In the genomic region with DNA sequence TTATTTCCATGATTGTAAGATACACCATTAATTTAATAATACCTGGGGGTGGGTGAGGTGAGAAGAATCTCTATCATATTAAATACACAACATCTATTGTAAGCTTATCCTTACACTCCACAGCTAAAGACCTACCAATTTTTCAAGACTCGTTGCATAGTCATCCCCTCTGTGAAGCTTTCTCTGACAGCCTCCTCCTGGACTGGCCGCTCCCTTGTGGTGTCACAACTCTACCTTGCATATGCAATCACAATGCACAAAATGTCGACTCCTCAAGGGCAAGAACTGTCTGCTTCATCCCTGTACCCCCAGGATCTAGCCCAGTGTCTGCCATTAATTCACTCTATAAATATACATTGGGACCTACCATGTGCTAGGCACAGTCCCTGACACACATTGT, we compare ENCODE assay signal across 30 cellular contexts.
"Had no signal": no experiment of that assay in that cellular context is flagged by ENCODE, and none has a peak within 500 bp of the region (broad histone marks: within the 10 kb centered on the region; RNA-seq: fewer than 3 reads in every experiment).

No MANE protein-coding gene starts in this region.

- DNase-seq: activated CD4-positive, alpha-beta T cell treated with anti-CD3 and anti-CD28 coated beads for 36 hours; activated CD4-positive, alpha-beta T cell treated with anti-CD3 and anti-CD28 coated beads, Interleukin-2, amount 50 U/mL, for 4 hours; activated CD4-positive, CD25-positive, alpha-beta regulatory T cell; activated naive CD4-positive, alpha-beta T cell; activated naive CD8-positive, alpha-beta T cell treated with anti-CD3 and anti-CD28 coated beads for 36 hours; activated T-cell treated with anti-CD3 and anti-CD28 coated beads for 4 hours; activated T-cell treated with anti-CD3 and anti-CD28 coated beads, Interleukin-2, amount 50 U/mL, for 72 hours; adrenal gland; aorta; body of pancreas; head of caudate nucleus; hypothalamus; immature natural killer cell; kidney glomerular epithelial cell; lower lobe of right lung; mesendoderm; nucleus accumbens; pancreas; retina; small intestine; stimulated activated naive CD4-positive, alpha-beta T cell treated with Interleukin-2 at 50 U/mL for 16 hours; T-helper 1 cell; testis; transverse colon had no signal

- H3K9me3 Mint-ChIP-seq: activated naive CD8-positive, alpha-beta T cell treated with anti-CD3 and anti-CD28 coated beads for 36 hours; activated T-cell treated with anti-CD3 and anti-CD28 coated beads, Interleukin-2, amount 50 U/mL, for 72 hours; dendritic cell treated with granulocyte-macrophage colony-stimulating factor and Interleukin-4, amounts not matched to agents 40 ng/mL and 50 ng/mL, for 4 days; T-helper 2 cell treated with Interferon-gamma antibody and Interleukin-4, amounts not matched to agents 5 μg/mL and 100 μg/mL, for 36 hours had no signal

- H3K36me3 ChIP-seq: adrenal gland, gastroesophageal sphincter, lower lobe of right lung, pancreas, prostate gland, transverse colon had no signal

- H3K4me3 Mint-ChIP-seq: activated CD4-positive, alpha-beta T cell treated with anti-CD3 and anti-CD28 coated beads for 36 hours; activated naive CD8-positive, alpha-beta T cell treated with anti-CD3 and anti-CD28 coated beads for 36 hours; activated T-cell treated with anti-CD3 and anti-CD28 coated beads, Interleukin-2, amount 50 U/mL, for 72 hours; dendritic cell treated with granulocyte-macrophage colony-stimulating factor and Interleukin-4, amounts not matched to agents 40 ng/mL and 50 ng/mL, for 4 days; T-helper 2 cell treated with Interferon-gamma antibody and Interleukin-4, amounts not matched to agents 5 μg/mL and 100 μg/mL, for 36 hours had no signal

- H3K4me1 ChIP-seq: prostate gland had no signal

- H3K36me3 Mint-ChIP-seq: activated naive CD8-positive, alpha-beta T cell treated with anti-CD3 and anti-CD28 coated beads for 36 hours had no signal

- H3K9me3 ChIP-seq: adrenal gland, body of pancreas, gastroesophageal sphincter, lower lobe of right lung, pancreas, prostate gland, testis, transverse colon had no signal

- H3K27me3 Mint-ChIP-seq: activated CD4-positive, alpha-beta T cell treated with anti-CD3 and anti-CD28 coated beads for 36 hours had no signal

- ATAC-seq: activated CD4-positive, alpha-beta T cell treated with anti-CD3 and anti-CD28 coated beads for 36 hours; activated T-cell treated with anti-CD3 and anti-CD28 coated beads, Interleukin-2, amount 50 U/mL, for 72 hours; body of pancreas; gastroesophageal sphincter; left lobe of liver; lower lobe of right lung; pancreas; sciatic nerve had no signal

- H3K4me3 ChIP-seq: adrenal gland, body of pancreas, gastroesophageal sphincter, lower lobe of right lung, pancreas, prostate gland, testis, transverse colon had no signal

- H3K27ac ChIP-seq: adrenal gland, lower lobe of right lung, pancreas, prostate gland, testis had no signal

- H3K27ac Mint-ChIP-seq: activated CD4-positive, alpha-beta T cell treated with anti-CD3 and anti-CD28 coated beads for 36 hours; activated naive CD8-positive, alpha-beta T cell treated with anti-CD3 and anti-CD28 coated beads for 36 hours; activated T-cell treated with anti-CD3 and anti-CD28 coated beads, Interleukin-2, amount 50 U/mL, for 72 hours; dendritic cell treated with granulocyte-macrophage colony-stimulating factor and Interleukin-4, amounts not matched to agents 40 ng/mL and 50 ng/mL, for 4 days; immature natural killer cell; T-helper 2 cell treated with Interferon-gamma antibody and Interleukin-4, amounts not matched to agents 5 μg/mL and 100 μg/mL, for 36 hours had no signal

- H3K27me3 ChIP-seq: adrenal gland, body of pancreas, gastroesophageal sphincter, pancreas, testis, transverse colon had no signal
